Comparison of ENCODE assay signal across 16 cellular contexts in the genomic region with DNA sequence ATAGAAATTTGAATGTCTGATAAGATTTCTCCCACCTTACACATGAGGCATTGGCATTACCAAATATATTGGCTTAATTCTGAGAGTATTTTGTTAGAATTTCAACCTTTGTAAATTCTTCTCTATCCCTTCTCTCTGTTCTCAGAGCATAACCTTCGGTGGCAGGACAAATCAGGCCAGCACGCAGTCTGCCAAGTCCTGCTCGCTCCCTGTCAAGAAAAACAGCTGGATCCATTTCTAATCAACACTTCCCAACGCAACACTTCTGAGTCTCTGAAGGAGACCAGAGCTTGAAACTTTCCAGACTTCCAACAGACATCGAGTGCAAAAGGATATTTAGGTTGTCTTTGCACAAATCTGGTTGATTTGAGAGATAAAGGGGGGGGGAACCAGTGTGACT.
DNase-seq lines count a peak whose midpoint lies in the region; ATAC-seq and TF ChIP-seq lines count a peak whose summit lies in the region.
"Had no signal": no experiment of that assay in that cellular context is flagged by ENCODE, and none has a peak within 500 bp of the region (broad histone marks: within the 10 kb centered on the region; RNA-seq: fewer than 3 reads in every experiment).

No MANE protein-coding gene starts in this region.

- DNase-seq in Right ventricle myocardium inferior (ENCODE audit: missing footprints) (no peak), cardiac septum (ENCODE audit: low spot score) (no peak), left ventricle myocardium inferior (peak; percentile 30), left cardiac atrium (no peak), NCI-H1092 (lab: John Stamatoyannopoulos, UW) (no peak)
- DNase-seq: AML-193; Caco-2; Calu3; CD4-positive, alpha-beta T cell; CD8-positive, alpha-beta T cell; DMS79 treated with DMSO at 0.1 percent for 48 hours; GF-D8 had no signal

- H3K27me3 ChIP-seq in left ventricle myocardium inferior (ENCODE audit: low read depth), result no peaks in the 10 kb centered on the region
- H3K27me3 ChIP-seq: BLaER1 treated with 17β-estradiol and CSF1 and Interleukin-3, amounts not matched to agents 10 nM and 100 nM had no signal

- no peak overlapping the region for H3K27ac ChIP-seq in left ventricle myocardium inferior (replicated peaks)
- H3K27ac ChIP-seq: 22Rv1; A549; BLaER1 treated with 17β-estradiol and CSF1 and Interleukin-3, amounts not matched to agents 10 nM and 100 nM; C4-2B had no signal

- no peaks in the 10 kb centered on the region for H3K36me3 ChIP-seq in left ventricle myocardium inferior
- H3K36me3 ChIP-seq: BLaER1 treated with 17β-estradiol and CSF1 and Interleukin-3, amounts not matched to agents 10 nM and 100 nM had no signal

- intact Hi-C loops in Right ventricle myocardium inferior (cut with DNase I), result loop anchor here (5.0 kb wide), 1 partner anchor 123 kb away; a partner anchor contains a TSS
- intact Hi-C loops in cardiac septum (cut with DNase I), result no loop called here
- intact Hi-C loops in left ventricle myocardium inferior (cut with micrococcal nuclease), result no loop called here
- intact Hi-C loops in left cardiac atrium (cut with DNase I), result no loop called here

- H3K9me3 ChIP-seq in left ventricle myocardium inferior (replicated peaks), result no peaks in the 10 kb centered on the region
- H3K9me3 ChIP-seq: A549; BLaER1 treated with 17β-estradiol and CSF1 and Interleukin-3, amounts not matched to agents 10 nM and 100 nM; Caco-2 had no signal

- TF ChIP-seq CTCF in left ventricle myocardium inferior (IDR thresholded peaks at IDR 0.05; ENCODE audit: borderline replicate concordance), result no peak

- no peak overlapping the region for H3K4me3 ChIP-seq in left ventricle myocardium inferior
- H3K4me3 ChIP-seq: A549; BLaER1 treated with 17β-estradiol and CSF1 and Interleukin-3, amounts not matched to agents 10 nM and 100 nM had no signal

- ATAC-seq in Right ventricle myocardium inferior, result peak; percentile 78
- ATAC-seq in left cardiac atrium, result no peak
- ATAC-seq: CD8-positive, alpha-beta T cell had no signal

- H3K4me1 ChIP-seq in left ventricle myocardium inferior, result peaks cover 8% of the 10 kb centered on the region
- H3K4me1 ChIP-seq: A549, Caco-2 had no signal
